ENCODE assay signal across 22 cellular contexts in the genomic region with DNA sequence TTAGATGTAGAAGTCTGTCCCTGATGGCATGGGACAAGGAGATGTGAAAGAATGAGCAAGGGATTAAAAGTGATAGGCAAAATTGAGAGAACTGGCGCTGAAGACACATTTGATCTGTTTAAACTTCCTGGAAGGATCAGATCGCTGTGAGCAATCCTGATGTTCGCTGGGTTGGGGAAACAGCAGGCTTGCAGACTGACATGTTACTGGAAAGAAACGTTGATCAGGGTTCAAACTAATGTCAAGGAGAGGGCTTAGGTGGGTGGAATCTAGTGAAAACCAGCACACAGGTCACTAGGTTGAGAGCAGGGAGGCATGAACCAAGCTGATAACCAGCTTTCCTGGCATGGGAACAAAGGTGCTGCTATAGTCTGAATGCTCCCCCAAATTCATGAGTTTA. TPM values are rescaled to one million over a fixed set of nuclear protein-coding genes. Genes with fewer than 3 reads are reported as not detected.
"Had no signal": no experiment of that assay in that cellular context is flagged by ENCODE, and none has a peak within 500 bp of the region (broad histone marks: within the 10 kb centered on the region; RNA-seq: fewer than 3 reads in every experiment).

No MANE protein-coding gene starts in this region.

- H3K4me2 ChIP-seq: SK-N-SH had no signal

- H3K4me3 ChIP-seq: MG63 had no signal

- H3K36me3 Mint-ChIP-seq: T-cell had no signal

- H3K27ac ChIP-seq: HL-60, RWPE1 had no signal

- ATAC-seq: Panc1 had no signal

- H3K9me3 ChIP-seq: MG63, SK-N-SH had no signal

- H3K36me3 ChIP-seq: MG63 had no signal

- H3K9me2 ChIP-seq: SK-N-SH had no signal

- DNase-seq: MG63, NCI-H1092 treated with DMSO at 0.1 percent for 48 hours, NCI-H1436, NCI-H187, NCI-H2029, NCI-H2081 treated with DMSO at 0.1 percent for 48 hours, NCI-H2171, NCI-H226, NCI-H446, NCI-H510A, NCI-H524 treated with DMSO at 0.1 percent for 48 hours, NCI-H774, SHP77, SK-N-SH, SW 1271 had no signal

- FAIRE-seq: HTR-8/SVneo had no signal

- H3K27me3 ChIP-seq: MG63 had no signal

- H3K9ac ChIP-seq: SK-N-SH had no signal

RNA-seq across cellular contexts. Expression of gene SPTSSB, which starts 34.5 kb away (rescaled TPM):
- total RNA-seq: LHCN-M2, SK-MEL-5 had no signal
